1 cellular context compared by ENCODE assay signal in the genomic region with DNA sequence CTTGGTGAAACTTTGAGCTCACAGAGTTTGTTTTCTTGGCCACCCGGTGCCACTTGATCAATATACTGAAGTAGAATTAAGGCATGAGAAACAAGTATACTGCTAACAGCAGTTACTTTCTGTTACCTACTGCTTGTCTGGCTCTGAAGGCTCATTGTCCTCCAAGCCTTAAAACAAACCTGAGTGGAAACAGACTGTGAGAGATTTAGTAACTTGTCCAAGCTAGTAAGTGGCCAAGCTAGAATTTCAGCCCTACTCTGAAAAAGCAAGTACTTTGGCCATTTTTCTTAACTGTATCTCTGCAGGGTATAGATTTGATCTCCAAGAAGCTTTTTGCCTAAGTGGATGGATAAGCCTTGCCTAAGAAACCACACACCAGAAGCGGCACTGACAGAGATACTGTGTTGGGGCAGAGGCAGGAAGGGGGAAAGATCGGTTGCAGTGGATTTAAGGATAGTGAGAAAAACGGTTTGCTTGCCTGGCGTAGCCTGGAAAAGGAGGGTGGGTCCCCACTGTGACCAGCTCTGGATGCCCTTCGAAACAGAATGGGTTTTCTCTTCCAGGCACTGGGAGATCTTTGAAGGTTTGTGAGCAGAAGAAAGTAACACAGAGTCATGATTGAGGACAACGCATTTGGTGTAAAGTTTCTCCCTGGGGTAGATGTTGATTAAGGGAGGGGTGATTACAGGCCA.
TF ChIP-seq lines count a peak whose summit lies in the region.

No MANE protein-coding gene starts in this region.

TF ChIP-seq in HCT116, 20 proteins besides CTCF, POLR2A, EP300 and RAD21:
- TF ChIP-seq SP1 (IDR thresholded peaks at IDR 0.05; ENCODE audit: low read depth) (no peak), MAX (IDR thresholded peaks at IDR 0.05) (no peak), SIN3A (IDR thresholded peaks at IDR 0.05; ENCODE audit: low read depth) (no peak), FOSL1 (IDR thresholded peaks at IDR 0.05; ENCODE audit: low read depth) (no peak), EGR1 (IDR thresholded peaks at IDR 0.05; ENCODE audit: low read depth) (no peak)
TF ChIP-seq in HCT116: peak in this region for 0.
